In the genomic region with DNA sequence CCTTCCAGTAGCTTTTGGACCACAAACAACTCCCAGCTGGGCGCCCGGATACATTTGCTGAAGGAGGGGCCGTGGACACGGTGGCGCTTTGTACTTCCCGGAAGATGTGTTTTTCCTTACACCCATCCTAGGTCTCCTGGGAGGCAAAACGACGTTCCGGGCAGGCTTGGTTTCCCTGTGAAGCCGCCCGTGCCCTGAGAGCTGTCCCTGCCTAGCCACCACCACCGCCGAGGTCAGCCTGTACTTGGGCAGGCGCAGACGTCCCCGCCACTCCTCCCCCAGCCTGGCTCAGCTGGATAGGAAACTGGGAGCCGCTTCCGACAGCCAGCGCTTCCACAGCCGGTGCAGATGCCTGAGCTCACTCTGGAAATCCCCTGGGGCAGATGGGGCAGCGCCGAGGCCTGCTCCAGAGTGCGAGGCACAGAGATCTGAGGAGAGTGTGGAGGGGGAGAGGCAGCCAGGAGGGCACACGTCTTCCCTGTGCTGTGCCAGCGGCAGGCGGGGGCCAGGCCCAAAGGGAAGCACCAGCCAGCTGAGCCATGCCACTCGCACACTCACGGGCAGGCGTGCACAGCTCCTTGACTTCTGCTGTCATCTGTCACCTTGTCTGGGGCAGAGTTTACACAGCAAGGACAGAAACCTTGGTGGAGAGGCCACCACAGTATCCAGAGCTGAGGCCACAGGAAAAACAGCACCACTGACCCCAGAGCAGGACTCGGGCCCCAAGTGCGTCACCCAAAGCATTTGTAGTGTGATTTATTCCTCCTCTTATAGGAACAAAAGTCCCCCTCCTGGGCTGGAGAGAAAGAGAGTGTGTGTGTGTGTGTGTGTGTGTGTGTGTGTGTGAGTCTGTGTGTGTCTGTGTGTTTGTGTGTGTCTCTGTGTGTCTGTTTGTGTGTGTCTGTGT, we compare ENCODE assay signal across 8 cellular contexts. TPM values are rescaled to one million over a fixed set of nuclear protein-coding genes. Genes with fewer than 3 reads are reported as not detected.
DNase-seq lines count a peak whose midpoint lies in the region; ATAC-seq and TF ChIP-seq lines count a peak whose summit lies in the region.

No MANE protein-coding gene starts in this region.

- CTCF ChIA-PET in BJ (lab: Yijun Ruan, JAX), result interaction anchor here (1.1 to 19.7 kb wide), 6 partner anchors 8 to 113 kb away, joined by 3 to 442 read pairs (median 4); a partner anchor contains a TSS

- H3K36me3 ChIP-seq in BJ (ENCODE audit: control insufficient read depth, insufficient read depth, low read length) (no peaks in the 10 kb centered on the region), neuron (ENCODE audit: insufficient read depth, low read length) (no peaks in the 10 kb centered on the region)

- H3K27me3 ChIP-seq in BJ (ENCODE audit: control insufficient read depth, insufficient read depth, low read length) (no peaks in the 10 kb centered on the region), neuron (ENCODE audit: insufficient read depth, low read length) (peaks cover 77% of the 10 kb centered on the region)

- ATAC-seq in HG02970 (IDR thresholded peaks at IDR 0.05; ENCODE audit: low FRiP score, unreplicated experiment) (no peak), GM19397 (IDR thresholded peaks at IDR 0.05; ENCODE audit: unreplicated experiment) (no peak)

- H3K4me1 ChIP-seq in neuron (ENCODE audit: insufficient read depth, low read length), result peaks cover 20% of the 10 kb centered on the region

- DNase-seq in BJ (ENCODE audit: low read depth), result no peak
- DNase-seq in HT-29 (ENCODE audit: low spot score), result peak; percentile 69
- peak; percentile 87 to 92 for DNase-seq in foreskin fibroblast
- no peak for DNase-seq in KG1 (lab: John Stamatoyannopoulos, UW)

- no peaks in the 10 kb centered on the region for H3K9me3 ChIP-seq in neuron (ENCODE audit: low read length)

- H3K4me3 ChIP-seq in BJ (ENCODE audit: low read depth, low read length), result peak overlapping the region; percentile 13; the same call in 1 of the 2 replicates
- peak overlapping the region; percentile 37 for H3K4me3 ChIP-seq in WI38 (ENCODE audit: low read depth, low read length)
- H3K4me3 ChIP-seq in foreskin fibroblast (ENCODE audit: low read depth in 1 of 2, low read length in 2 of 2), result no peak overlapping the region
- H3K4me3 ChIP-seq in neuron (ENCODE audit: low read length), result no peak overlapping the region

- peak overlapping the region; percentile 18 for H2AFZ ChIP-seq in neuron (ENCODE audit: low read depth, low read length)

- TF ChIP-seq CTCF in BJ (IDR thresholded peaks at IDR 0.05; ENCODE audit: insufficient read depth, low read depth, low read length), result no peak
- no peak for TF ChIP-seq CTCF in WI38 (IDR thresholded peaks at IDR 0.05; ENCODE audit: low read depth, low read length)
- TF ChIP-seq CTCF in foreskin fibroblast (IDR thresholded peaks at IDR 0.05; ENCODE audit: low read depth, low read length), result no peak

- POLR2A ChIA-PET in BJ (lab: Charles Lee), result no interaction called here

RNA-seq across cellular contexts. Expression of a gene that starts 3.0 kb away (rescaled TPM):
- 6.4 and 8.9 TPM in 2 replicates for polyA plus RNA-seq in BJ (2011; rRNA removed)
- polyA minus RNA-seq in BJ (2011; rRNA and poly(A)+ RNA removed), result 4.9 and 6.2 TPM in 2 replicates
- 42.0 and 46.5 TPM in 2 replicates for total RNA-seq in HT-29 (2014; rRNA removed; shearing (Covaris generic))

RNA-seq across cellular contexts. Expression of a gene that starts 30.8 kb away (rescaled TPM):
- not detected in 2 replicates for polyA plus RNA-seq in BJ (2011; rRNA removed)
- polyA minus RNA-seq in BJ (2011; rRNA and poly(A)+ RNA removed), result not detected in 2 replicates
- not detected in 2 replicates for total RNA-seq in HT-29 (2014; rRNA removed; shearing (Covaris generic))

RNA-seq across cellular contexts. Expression of a gene that starts 39.3 kb away (rescaled TPM):
- polyA plus RNA-seq in BJ (2011; rRNA removed), result 1.1 and 1.4 TPM in 2 replicates
- 0.10 and 0.95 TPM in 2 replicates for polyA minus RNA-seq in BJ (2011; rRNA and poly(A)+ RNA removed)
- not detected in 2 replicates for total RNA-seq in HT-29 (2014; rRNA removed; shearing (Covaris generic))

RNA-seq across cellular contexts. Expression of a gene that starts 41.6 kb away (rescaled TPM):
- 0.21 TPM in 1 of 2 replicates, not detected in the other for polyA plus RNA-seq in BJ (2011; rRNA removed)
- not detected in 2 replicates for polyA minus RNA-seq in BJ (2011; rRNA and poly(A)+ RNA removed)
- total RNA-seq in HT-29 (2014; rRNA removed; shearing (Covaris generic)), result not detected in 2 replicates

RNA-seq across cellular contexts. Expression of a gene that starts 45.3 kb away (rescaled TPM):
- 7.0 and 11.1 TPM in 2 replicates for polyA plus RNA-seq in BJ (2011; rRNA removed)
- 22.8 and 24.3 TPM in 2 replicates for polyA minus RNA-seq in BJ (2011; rRNA and poly(A)+ RNA removed)
- total RNA-seq in HT-29 (2014; rRNA removed; shearing (Covaris generic)), result 22.4 and 24.4 TPM in 2 replicates

Comparison
In these comparisons a context has a peak if more than half of its experiments do, and no peak if none do; other contexts are left out.
1. DNase-seq: peak in HT-29 (single experiment) and foreskin fibroblast (2 of 2); none in BJ (single experiment) and KG1 (single experiment).
2. H3K4me3 ChIP-seq: peak in BJ (single experiment) and WI38 (single experiment); none in foreskin fibroblast (0 of 2) and neuron (single experiment).